Comparison of ENCODE assay signal across 25 cellular contexts in the genomic region with DNA sequence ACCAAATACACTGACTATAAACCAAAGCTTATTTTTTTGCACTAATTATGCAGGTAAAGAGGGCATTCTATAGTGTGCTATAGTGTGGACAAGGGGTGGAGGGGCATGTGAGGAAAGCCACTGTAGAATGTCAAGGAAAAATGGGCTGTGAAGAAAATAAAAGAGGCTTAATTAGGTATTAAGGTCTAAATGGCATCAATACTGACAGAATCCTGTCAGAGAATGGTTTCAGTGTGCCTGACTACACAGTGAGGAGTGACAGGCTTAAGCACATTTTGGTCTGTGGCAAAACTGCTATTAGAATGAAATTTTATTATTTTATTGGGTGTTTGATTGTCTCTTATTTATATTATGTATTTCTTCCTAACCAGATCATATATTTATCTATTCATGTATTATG.
"Had no signal": no experiment of that assay in that cellular context is flagged by ENCODE, and none has a peak within 500 bp of the region (broad histone marks: within the 10 kb centered on the region; RNA-seq: fewer than 3 reads in every experiment).

No MANE protein-coding gene starts in this region.

- H3K4me3 ChIP-seq: stomach, suprapubic skin, testis, thoracic aorta, thyroid gland, tibial artery, tibial nerve, transverse colon, upper lobe of left lung, upper lobe of right lung, uterus, vagina had no signal

- H3K36me3 ChIP-seq: stomach, suprapubic skin, thoracic aorta, thyroid gland, tibial artery, tibial nerve, transverse colon, upper lobe of left lung, upper lobe of right lung, uterus, vagina had no signal

- FAIRE-seq: urothelium cell line had no signal

- H3K9me3 ChIP-seq: stomach, suprapubic skin, testis, thoracic aorta, thyroid gland, tibial artery, tibial nerve, transverse colon, upper lobe of left lung, upper lobe of right lung, uterus, vagina had no signal

- H3K27me3 ChIP-seq: stomach, suprapubic skin, testis, thyroid gland, tibial artery, tibial nerve, transverse colon, upper lobe of left lung, upper lobe of right lung, uterus, vagina had no signal

- H3K27ac ChIP-seq: stomach, suprapubic skin, testis, thoracic aorta, thyroid gland, tibial artery, tibial nerve, transverse colon, upper lobe of left lung, upper lobe of right lung, uterus, vagina had no signal

- DNase-seq: stimulated activated CD4-positive, alpha-beta T cell treated with anti-CD3 and anti-CD28 coated beads, Interleukin-2, amount 100 ng/mL, for 48 hours; stimulated activated CD4-positive, alpha-beta T cell treated with anti-CD3 and anti-CD28 coated beads, Interleukin-4, amount 100 ng/mL, for 1 hour; stimulated activated CD4-positive, alpha-beta T cell treated with anti-CD3 and anti-CD28 coated beads, Interleukin-4, amount 100 ng/mL, for 24 hours; stimulated activated CD4-positive, alpha-beta T cell treated with anti-CD3 and anti-CD28 coated beads, Interleukin-4, amount 100 ng/mL, for 4 hours; stimulated activated CD8-positive, alpha-beta memory T cell treated with anti-CD3 and anti-CD28 coated beads, Interleukin-4, amount 100 ng/mL, for 48 hours; stimulated activated naive B cell treated with anti-CD40 and anti-IgM and Interleukin-4, amounts not matched to agents 10 μg/mL and 1 μg/mL and 100 μg/mL, for 72 hours; stimulated activated naive CD4-positive, alpha-beta T cell; stimulated activated naive CD4-positive, alpha-beta T cell treated with Interleukin-2 at 50 U/mL for 16 hours; stimulated activated naive CD8-positive, alpha-beta T cell treated with anti-CD3 and anti-CD28 coated beads, Interleukin-15, amount 100 ng/mL, for 72 hours; stimulated activated naive CD8-positive, alpha-beta T cell treated with anti-CD3 and anti-CD28 coated beads, Interleukin-15, Interleukin-2, amounts not matched to agents 100 U/mL and 50 U/mL, for 24 hours; stomach; substantia nigra; testis; thyroid gland; tibial artery; transverse colon; trophoblast cell; upper lobe of left lung; upper lobe of right lung; uterus had no signal
